In genomic region chr5:59807806-59808205, GRCh38 we compare ENCODE assay signal across 22 cellular contexts.
"Had no signal": no experiment of that assay in that cellular context is flagged by ENCODE, and none has a peak within 500 bp of the region (broad histone marks: within the 10 kb centered on the region; RNA-seq: fewer than 3 reads in every experiment).

No MANE protein-coding gene starts in this region.

- H3K4me3 Mint-ChIP-seq: naive thymus-derived CD4-positive, alpha-beta T cell; natural killer cell treated with Interleukin-12 subunit alpha and Interleukin-12 subunit beta and Interleukin-15 and Interleukin-18, amount 100 ng/mL, for 72 hours; stimulated activated naive CD8-positive, alpha-beta T cell treated with anti-CD3 and anti-CD28 coated beads, Interleukin-15, Interleukin-2, amounts not matched to agents 100 ng/mL and 50 ng/mL, for 24 hours; type B pancreatic cell had no signal

- H3K27ac Mint-ChIP-seq: naive thymus-derived CD4-positive, alpha-beta T cell; natural killer cell treated with Interleukin-12 subunit alpha and Interleukin-12 subunit beta and Interleukin-15 and Interleukin-18, amount 100 ng/mL, for 72 hours; stimulated activated naive CD8-positive, alpha-beta T cell treated with anti-CD3 and anti-CD28 coated beads, Interleukin-15, Interleukin-2, amounts not matched to agents 100 ng/mL and 50 ng/mL, for 24 hours; type B pancreatic cell had no signal

- H3K27ac ChIP-seq: left ventricle myocardium inferior, ovary, right atrium auricular region, right lobe of liver, suprapubic skin, thoracic aorta, tibial artery, vagina had no signal

- H3K9me3 Mint-ChIP-seq: naive thymus-derived CD4-positive, alpha-beta T cell; natural killer cell treated with Interleukin-12 subunit alpha and Interleukin-12 subunit beta and Interleukin-15 and Interleukin-18, amount 100 ng/mL, for 72 hours; stimulated activated naive CD8-positive, alpha-beta T cell treated with anti-CD3 and anti-CD28 coated beads, Interleukin-15, Interleukin-2, amounts not matched to agents 100 ng/mL and 50 ng/mL, for 24 hours; type B pancreatic cell had no signal

- H3K4me3 ChIP-seq: left ventricle myocardium inferior, lung, mucosa of descending colon, ovary, right atrium auricular region, right lobe of liver, suprapubic skin, thoracic aorta, tibial artery, vagina had no signal

- H3K36me3 ChIP-seq: left ventricle myocardium inferior, ovary, right atrium auricular region, right lobe of liver, suprapubic skin, thoracic aorta, tibial artery, vagina had no signal

- ATAC-seq: mucosa of descending colon; naive thymus-derived CD4-positive, alpha-beta T cell; natural killer cell treated with Interleukin-12 subunit alpha and Interleukin-12 subunit beta and Interleukin-15 and Interleukin-18, amount 100 ng/mL, for 72 hours; right lobe of liver had no signal

- H3K9me3 ChIP-seq: left ventricle myocardium inferior, mucosa of descending colon, ovary, right atrium auricular region, right lobe of liver, suprapubic skin, thoracic aorta, tibial artery, vagina had no signal

- DNase-seq: hypothalamus; islet precursor cell; left ventricle myocardium inferior; midbrain; mucosa of descending colon; naive thymus-derived CD4-positive, alpha-beta T cell; ovary; right lobe of liver; stimulated activated CD4-positive, alpha-beta T cell treated with anti-CD3 and anti-CD28 coated beads, Interleukin-12 subunit alpha, Interleukin-12 subunit beta, amount 100 ng/mL, for 4 hours; stimulated activated CD4-positive, alpha-beta T cell treated with anti-CD3 and anti-CD28 coated beads, Interleukin-15, amount 100 ng/mL, for 24 hours; stimulated activated CD4-positive, alpha-beta T cell treated with anti-CD3 and anti-CD28 coated beads, Interleukin-2, amount 100 ng/mL, for 24 hours; stimulated activated CD4-positive, alpha-beta T cell treated with anti-CD3 and anti-CD28 coated beads, Interleukin-4, amount 100 ng/mL, for 1 hour; stimulated activated naive CD4-positive, alpha-beta T cell; tibial artery had no signal

- H3K27me3 ChIP-seq: ovary, right atrium auricular region, right lobe of liver, suprapubic skin, tibial artery, vagina had no signal

- H3K4me1 ChIP-seq: right atrium auricular region, vagina had no signal

- H3K36me3 Mint-ChIP-seq: naive thymus-derived CD4-positive, alpha-beta T cell; natural killer cell treated with Interleukin-12 subunit alpha and Interleukin-12 subunit beta and Interleukin-15 and Interleukin-18, amount 100 ng/mL, for 72 hours; type B pancreatic cell had no signal
